ENCODE assay signal across 25 cellular contexts in the genomic region with DNA sequence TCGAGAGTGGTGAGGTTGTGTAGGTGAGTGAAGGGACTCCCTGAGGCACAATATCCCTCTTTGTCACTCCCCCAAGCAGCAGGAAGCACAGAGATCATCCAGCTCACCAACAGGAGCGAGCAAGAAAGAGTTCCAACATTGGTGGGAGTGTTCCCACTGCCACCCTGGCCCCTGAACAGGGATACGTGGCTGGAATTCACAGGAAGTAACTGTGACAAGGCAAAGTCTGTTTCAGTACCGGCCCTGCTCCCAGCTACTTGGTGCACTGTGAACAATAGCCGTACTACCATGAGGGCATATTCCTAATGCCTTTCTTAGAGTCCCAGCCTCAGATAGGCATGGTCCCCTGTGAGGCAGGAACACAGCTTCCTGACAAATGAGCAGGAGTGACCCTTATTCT.
"Had no signal": no experiment of that assay in that cellular context is flagged by ENCODE, and none has a peak within 500 bp of the region (broad histone marks: within the 10 kb centered on the region; RNA-seq: fewer than 3 reads in every experiment).

No MANE protein-coding gene starts in this region.

- H3K36me3 Mint-ChIP-seq: memory B cell; mesothelial cell of epicardium; naive thymus-derived CD4-positive, alpha-beta T cell; stimulated activated memory B cell treated with anti-CD40 and anti-IgM and Interleukin-4, amounts not matched to agents 10 μg/mL and 1 μg/mL and 100 μg/mL, for 72 hours had no signal

- H3K4me1 Mint-ChIP-seq: endodermal cell, mesothelial cell of epicardium, nephron had no signal

- H3K9me3 ChIP-seq: colonic mucosa, esophagus squamous epithelium, prostate gland, right atrium auricular region, sigmoid colon, thoracic aorta, tibial nerve, upper lobe of right lung, uterus had no signal

- H3K4me3 ChIP-seq: colonic mucosa, esophagus squamous epithelium, lung, prostate gland, right atrium auricular region, sigmoid colon, thoracic aorta, tibial nerve, upper lobe of right lung, uterus had no signal

- H3K4me3 Mint-ChIP-seq: dendritic cell treated with granulocyte-macrophage colony-stimulating factor and Interleukin-4, amounts not matched to agents 40 ng/mL and 50 ng/mL, for 4 days; endodermal cell; memory B cell; mesothelial cell of epicardium; stimulated activated memory B cell treated with anti-CD40 and anti-IgM and Interleukin-4, amounts not matched to agents 10 μg/mL and 1 μg/mL and 100 μg/mL, for 72 hours had no signal

- H3K27ac Mint-ChIP-seq: endodermal cell; memory B cell; mesothelial cell of epicardium; naive thymus-derived CD4-positive, alpha-beta T cell; nephron; stimulated activated memory B cell treated with anti-CD40 and anti-IgM and Interleukin-4, amounts not matched to agents 10 μg/mL and 1 μg/mL and 100 μg/mL, for 72 hours had no signal

- H3K27ac ChIP-seq: colonic mucosa, esophagus squamous epithelium, prostate gland, right atrium auricular region, sigmoid colon, thoracic aorta, tibial nerve, upper lobe of right lung, uterus had no signal

- H3K27me3 ChIP-seq: colonic mucosa, right atrium auricular region, sigmoid colon, tibial nerve, uterus had no signal

- H3K4me1 ChIP-seq: colonic mucosa had no signal

- DNase-seq: colonic mucosa; effector CD8-positive, alpha-beta T cell; endodermal cell; esophagus squamous epithelium; foreskin melanocyte; hypothalamus; naive thymus-derived CD4-positive, alpha-beta T cell; nucleus accumbens; sigmoid colon; stimulated activated CD4-positive, alpha-beta T cell treated with anti-CD3 and anti-CD28 coated beads, Interleukin-2, amount 100 ng/mL, for 24 hours; stimulated activated CD4-positive, alpha-beta T cell treated with anti-CD3 and anti-CD28 coated beads, Interleukin-4, amount 100 ng/mL, for 24 hours; stimulated activated naive CD8-positive, alpha-beta T cell treated with anti-CD3 and anti-CD28 coated beads, Interleukin-15, Interleukin-2, amounts not matched to agents 100 U/mL and 50 U/mL, for 24 hours; upper lobe of right lung; uterus had no signal

- ATAC-seq: left lobe of liver; naive thymus-derived CD4-positive, alpha-beta T cell; stimulated activated memory B cell treated with anti-CD40 and anti-IgM and Interleukin-4, amounts not matched to agents 10 μg/mL and 1 μg/mL and 100 μg/mL, for 72 hours; stimulated activated naive CD8-positive, alpha-beta T cell treated with anti-CD3 and anti-CD28 coated beads, Interleukin-15, Interleukin-2, amounts not matched to agents 100 U/mL and 50 U/mL, for 24 hours; upper lobe of right lung had no signal

- H3K27me3 Mint-ChIP-seq: dendritic cell treated with granulocyte-macrophage colony-stimulating factor and Interleukin-4, amounts not matched to agents 40 ng/mL and 50 ng/mL, for 4 days; memory B cell; stimulated activated memory B cell treated with anti-CD40 and anti-IgM and Interleukin-4, amounts not matched to agents 10 μg/mL and 1 μg/mL and 100 μg/mL, for 72 hours had no signal

- H3K9me3 Mint-ChIP-seq: dendritic cell treated with granulocyte-macrophage colony-stimulating factor and Interleukin-4, amounts not matched to agents 40 ng/mL and 50 ng/mL, for 4 days; endodermal cell; memory B cell; mesothelial cell of epicardium; nephron; stimulated activated memory B cell treated with anti-CD40 and anti-IgM and Interleukin-4, amounts not matched to agents 10 μg/mL and 1 μg/mL and 100 μg/mL, for 72 hours had no signal

- H3K36me3 ChIP-seq: colonic mucosa, esophagus squamous epithelium, prostate gland, right atrium auricular region, sigmoid colon, thoracic aorta, tibial nerve, upper lobe of right lung, uterus had no signal
